Comparison of ENCODE assay signal across 1 cellular context in the genomic region with DNA sequence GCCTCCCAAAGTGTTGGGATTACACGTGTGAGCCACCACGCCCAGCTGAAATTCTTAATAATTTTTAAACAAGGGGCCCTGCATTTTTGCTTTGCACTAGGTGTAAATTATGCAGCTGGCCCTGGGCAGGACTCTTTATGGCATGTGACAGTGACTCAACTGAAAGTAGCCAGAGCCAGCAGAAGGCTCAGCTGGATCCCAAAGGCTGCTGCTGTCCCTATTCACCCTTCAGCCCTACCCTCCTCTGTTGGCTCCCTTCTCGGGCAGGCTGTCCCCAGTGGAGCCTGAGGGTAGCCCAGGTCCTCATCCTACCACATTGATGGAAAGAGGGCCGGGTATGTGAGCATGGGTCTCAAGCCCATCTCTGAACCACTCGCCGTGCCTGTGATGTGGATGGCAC.
TF ChIP-seq lines count a peak whose summit lies in the region.

No MANE protein-coding gene starts in this region.

TF ChIP-seq in GM23338, 12 proteins besides CTCF, POLR2A, EP300 and RAD21:
- TF ChIP-seq, protein P1, sequence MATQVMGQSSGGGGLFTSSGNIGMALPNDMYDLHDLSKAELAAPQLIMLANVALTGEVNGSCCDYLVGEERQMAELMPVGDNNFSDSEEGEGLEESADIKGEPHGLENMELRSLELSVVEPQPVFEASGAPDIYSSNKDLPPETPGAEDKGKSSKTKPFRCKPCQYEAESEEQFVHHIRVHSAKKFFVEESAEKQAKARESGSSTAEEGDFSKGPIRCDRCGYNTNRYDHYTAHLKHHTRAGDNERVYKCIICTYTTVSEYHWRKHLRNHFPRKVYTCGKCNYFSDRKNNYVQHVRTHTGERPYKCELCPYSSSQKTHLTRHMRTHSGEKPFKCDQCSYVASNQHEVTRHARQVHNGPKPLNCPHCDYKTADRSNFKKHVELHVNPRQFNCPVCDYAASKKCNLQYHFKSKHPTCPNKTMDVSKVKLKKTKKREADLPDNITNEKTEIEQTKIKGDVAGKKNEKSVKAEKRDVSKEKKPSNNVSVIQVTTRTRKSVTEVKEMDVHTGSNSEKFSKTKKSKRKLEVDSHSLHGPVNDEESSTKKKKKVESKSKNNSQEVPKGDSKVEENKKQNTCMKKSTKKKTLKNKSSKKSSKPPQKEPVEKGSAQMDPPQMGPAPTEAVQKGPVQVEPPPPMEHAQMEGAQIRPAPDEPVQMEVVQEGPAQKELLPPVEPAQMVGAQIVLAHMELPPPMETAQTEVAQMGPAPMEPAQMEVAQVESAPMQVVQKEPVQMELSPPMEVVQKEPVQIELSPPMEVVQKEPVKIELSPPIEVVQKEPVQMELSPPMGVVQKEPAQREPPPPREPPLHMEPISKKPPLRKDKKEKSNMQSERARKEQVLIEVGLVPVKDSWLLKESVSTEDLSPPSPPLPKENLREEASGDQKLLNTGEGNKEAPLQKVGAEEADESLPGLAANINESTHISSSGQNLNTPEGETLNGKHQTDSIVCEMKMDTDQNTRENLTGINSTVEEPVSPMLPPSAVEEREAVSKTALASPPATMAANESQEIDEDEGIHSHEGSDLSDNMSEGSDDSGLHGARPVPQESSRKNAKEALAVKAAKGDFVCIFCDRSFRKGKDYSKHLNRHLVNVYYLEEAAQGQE (IDR thresholded peaks at IDR 0.05; ENCODE audit: unreplicated experiment), result no peak
